1 cellular context compared by ENCODE assay signal in genomic region chr11:78081583-78081982, GRCh38.
TF ChIP-seq lines count a peak whose summit lies in the region.

No MANE protein-coding gene starts in this region.

TF ChIP-seq in SK-N-SH, 30 proteins besides CTCF, POLR2A, EP300 and RAD21 (continued from another document):
- TF ChIP-seq EZH2phosphoT487 (IDR thresholded peaks at IDR 0.05; ENCODE audit: borderline replicate concordance, low read depth) = no peak
- TF ChIP-seq TCF12 (IDR thresholded peaks at IDR 0.05) = no peak
- no peak for TF ChIP-seq GABPA (IDR thresholded peaks at IDR 0.05; ENCODE audit: low read depth)
- TF ChIP-seq NFIC (IDR thresholded peaks at IDR 0.05; ENCODE audit: borderline replicate concordance) = no peak
- no peak for TF ChIP-seq ZBTB33 (IDR thresholded peaks at IDR 0.05; ENCODE audit: borderline replicate concordance, low read depth)
- TF ChIP-seq JUND (IDR thresholded peaks at IDR 0.05) = no peak
- no peak for TF ChIP-seq YY1 (IDR thresholded peaks at IDR 0.05; ENCODE audit: low read depth)
- no peak for TF ChIP-seq POLR2AphosphoS5 (IDR thresholded peaks at IDR 0.05; ENCODE audit: low read depth, low read length)
- no peak for TF ChIP-seq FOXM1 (IDR thresholded peaks at IDR 0.05; ENCODE audit: low read depth)
- no peak for TF ChIP-seq GATA2 (CRISPR knock-in tag; IDR thresholded peaks at IDR 0.05)
- no peak for TF ChIP-seq MXI1 (IDR thresholded peaks at IDR 0.05; ENCODE audit: low read depth, low read length)
- no peak for TF ChIP-seq ELF1 (IDR thresholded peaks at IDR 0.05)
- no peak for TF ChIP-seq RCOR1 (IDR thresholded peaks at IDR 0.05; ENCODE audit: low read length)
- TF ChIP-seq PBX3 (IDR thresholded peaks at IDR 0.05) = no peak
- no peak for TF ChIP-seq MEF2A (IDR thresholded peaks at IDR 0.05; ENCODE audit: borderline replicate concordance, low read depth)
- TF ChIP-seq FOXJ3 (CRISPR knock-in tag; IDR thresholded peaks at IDR 0.05) = no peak
- no peak for TF ChIP-seq RFX5 (IDR thresholded peaks at IDR 0.05; ENCODE audit: low read length)
